19 cellular contexts compared by ENCODE assay signal in genomic region chr2:25816249-25816648, GRCh38.
DNase-seq lines count a peak whose midpoint lies in the region; ATAC-seq and FAIRE-seq lines count a peak whose summit lies in the region.
"Had no signal": no experiment of that assay in that cellular context is flagged by ENCODE, and none has a peak within 500 bp of the region (broad histone marks: within the 10 kb centered on the region; RNA-seq: fewer than 3 reads in every experiment).

No MANE protein-coding gene starts in this region.

- peaks cover 22% of the 10 kb centered on the region for H3K36me3 Mint-ChIP-seq in T-helper 2 cell treated with Interferon-gamma antibody and Interleukin-4, amounts not matched to agents 5 μg/mL and 100 μg/mL, for 36 hours (ENCODE audit: low read depth)
- H3K36me3 Mint-ChIP-seq in stimulated activated naive CD8-positive, alpha-beta T cell treated with anti-CD3 and anti-CD28 coated beads, Interleukin-15, Interleukin-2, amounts not matched to agents 100 ng/mL and 50 ng/mL, for 24 hours (ENCODE audit: low read depth) = peaks cover 30% of the 10 kb centered on the region
- H3K36me3 Mint-ChIP-seq in central memory CD8-positive, alpha-beta T cell (ENCODE audit: insufficient read depth) = peaks cover 12% of the 10 kb centered on the region

- ATAC-seq in stimulated activated naive CD8-positive, alpha-beta T cell treated with anti-CD3 and anti-CD28 coated beads, Interleukin-15, Interleukin-2, amounts not matched to agents 100 U/mL and 50 U/mL, for 24 hours = no peak
- ATAC-seq in central memory CD8-positive, alpha-beta T cell (replicated peaks; ENCODE audit: extremely low read depth, poor library complexity, severe bottlenecking) = no peak
- no peak for ATAC-seq in HG03378 (IDR thresholded peaks at IDR 0.05; ENCODE audit: unreplicated experiment)
- ATAC-seq: GM12878 had no signal

- no peaks in the 10 kb centered on the region for H3K27me3 Mint-ChIP-seq in T-helper 2 cell treated with Interferon-gamma antibody and Interleukin-4, amounts not matched to agents 5 μg/mL and 100 μg/mL, for 36 hours (ENCODE audit: low read depth)
- H3K27me3 Mint-ChIP-seq in stimulated activated naive CD8-positive, alpha-beta T cell treated with anti-CD3 and anti-CD28 coated beads, Interleukin-15, Interleukin-2, amounts not matched to agents 100 ng/mL and 50 ng/mL, for 24 hours = no peaks in the 10 kb centered on the region
- H3K27me3 Mint-ChIP-seq in central memory CD8-positive, alpha-beta T cell = no peaks in the 10 kb centered on the region

- H3K9me3 Mint-ChIP-seq in T-helper 2 cell treated with Interferon-gamma antibody and Interleukin-4, amounts not matched to agents 5 μg/mL and 100 μg/mL, for 36 hours = no peaks in the 10 kb centered on the region
- no peaks in the 10 kb centered on the region for H3K9me3 Mint-ChIP-seq in stimulated activated naive CD8-positive, alpha-beta T cell treated with anti-CD3 and anti-CD28 coated beads, Interleukin-15, Interleukin-2, amounts not matched to agents 100 ng/mL and 50 ng/mL, for 24 hours
- H3K9me3 Mint-ChIP-seq in central memory CD8-positive, alpha-beta T cell = no peaks in the 10 kb centered on the region
- H3K9me3 Mint-ChIP-seq: HFFc6 had no signal

- H3K4me1 Mint-ChIP-seq in T-helper 2 cell treated with Interferon-gamma antibody and Interleukin-4, amounts not matched to agents 5 μg/mL and 100 μg/mL, for 36 hours (ENCODE audit: low read depth) = peaks cover 38% of the 10 kb centered on the region
- peaks cover 77% of the 10 kb centered on the region for H3K4me1 Mint-ChIP-seq in stimulated activated naive CD8-positive, alpha-beta T cell treated with anti-CD3 and anti-CD28 coated beads, Interleukin-15, Interleukin-2, amounts not matched to agents 100 ng/mL and 50 ng/mL, for 24 hours (ENCODE audit: low read depth)
- H3K4me1 Mint-ChIP-seq in central memory CD8-positive, alpha-beta T cell = peaks cover 43% of the 10 kb centered on the region

- peak overlapping the region; percentile 43 for H3K27ac Mint-ChIP-seq in T-helper 2 cell treated with Interferon-gamma antibody and Interleukin-4, amounts not matched to agents 5 μg/mL and 100 μg/mL, for 36 hours
- H3K27ac Mint-ChIP-seq in stimulated activated naive CD8-positive, alpha-beta T cell treated with anti-CD3 and anti-CD28 coated beads, Interleukin-15, Interleukin-2, amounts not matched to agents 100 ng/mL and 50 ng/mL, for 24 hours = peak overlapping the region; percentile 70
- peak overlapping the region; percentile 55 for H3K27ac Mint-ChIP-seq in central memory CD8-positive, alpha-beta T cell (ENCODE audit: low read depth)
- H3K27ac Mint-ChIP-seq: HFFc6 had no signal

- DNase-seq in T-helper 2 cell treated with Interferon-gamma antibody and Interleukin-4, amounts not matched to agents 5 μg/mL and 100 μg/mL, for 36 hours (ENCODE audit: low spot score) = no peak
- DNase-seq in T-helper 2 cell (no peak), urothelium cell line (ENCODE audit: low spot score) (no peak), HTR-8/SVneo (ENCODE audit: insufficient read length, low spot score) (no peak)
- no peak for DNase-seq in stimulated activated naive CD8-positive, alpha-beta T cell treated with anti-CD3 and anti-CD28 coated beads, Interleukin-15, Interleukin-2, amounts not matched to agents 100 U/mL and 50 U/mL, for 24 hours
- DNase-seq in central memory CD8-positive, alpha-beta T cell (ENCODE audit: low spot score in 2 of 2) = no peak
- DNase-seq: 8988T, C1 segment of cervical spinal cord, DMS53, GOT3, HFFc6, KG1, NCI-H1092, NCI-H1694 treated with DMSO at 0.1 percent for 48 hours, NCI-H345, NCI-H69 had no signal

- FAIRE-seq in urothelium cell line (lab: Jason Lieb, UNC) = peak; percentile 69
- FAIRE-seq in HTR-8/SVneo (lab: Jason Lieb, UNC) = no peak
- FAIRE-seq: GM12878 had no signal

- peak overlapping the region; percentile 48 for H3K4me3 Mint-ChIP-seq in T-helper 2 cell treated with Interferon-gamma antibody and Interleukin-4, amounts not matched to agents 5 μg/mL and 100 μg/mL, for 36 hours
- no peak overlapping the region for H3K4me3 Mint-ChIP-seq in stimulated activated naive CD8-positive, alpha-beta T cell treated with anti-CD3 and anti-CD28 coated beads, Interleukin-15, Interleukin-2, amounts not matched to agents 100 ng/mL and 50 ng/mL, for 24 hours
- H3K4me3 Mint-ChIP-seq in central memory CD8-positive, alpha-beta T cell = peak overlapping the region; percentile 34
- H3K4me3 Mint-ChIP-seq: HFFc6 had no signal
